ENCODE assay signal across 7 cellular contexts in genomic region chr19:48718106-48718505, GRCh38. TPM values are rescaled to one million over a fixed set of nuclear protein-coding genes. Genes with fewer than 3 reads are reported as not detected.
"Had no signal": no experiment of that assay in that cellular context is flagged by ENCODE, and none has a peak within 500 bp of the region (broad histone marks: within the 10 kb centered on the region; RNA-seq: fewer than 3 reads in every experiment).

No MANE protein-coding gene starts in this region.

RNA-seq across cellular contexts. Expression of gene FUT2, which starts 22.3 kb away (rescaled TPM):
- total RNA-seq: LHCN-M2, NCI-H460, Right ventricle myocardium superior, RPMI7951, SK-MEL-5 had no signal
- polyA plus RNA-seq: SK-N-SH had no signal

RNA-seq across cellular contexts. Expression of gene IZUMO1, which starts 28.6 kb away (rescaled TPM):
- total RNA-seq: LHCN-M2, Peyer's patch, SK-MEL-5 had no signal

RNA-seq across cellular contexts. Expression of gene FUT1, which starts 34.3 kb away (rescaled TPM):
- total RNA-seq: LHCN-M2 had no signal
